In genomic region chr17:9615486-9615885, GRCh38 we compare ENCODE assay signal across 1 cellular context.
A peak's percentile ranks its signal among the peaks of the same experiment; 100 is the strongest.
TF ChIP-seq lines count a peak whose summit lies in the region.

No MANE protein-coding gene starts in this region.

TF ChIP-seq in K562, 482 proteins besides CTCF, POLR2A, EP300 and RAD21:
- no peak for TF ChIP-seq FOXA1 (IDR thresholded peaks at IDR 0.05; ENCODE audit: borderline replicate concordance)
- 0 out of 2 replicates have a peak, but pooled peaks have one; percentile 9 for TF ChIP-seq CEBPB (tag; IDR thresholded peaks at IDR 0.05)
